In genomic region chr10:847868-848267, GRCh38 we compare ENCODE assay signal across 1 cellular context.
TF ChIP-seq lines count a peak whose summit lies in the region.

No MANE protein-coding gene starts in this region.

TF ChIP-seq in HCT116, 20 proteins besides CTCF, POLR2A, EP300 and RAD21 (continued from another document):
- no peak for TF ChIP-seq REST (IDR thresholded peaks at IDR 0.05; ENCODE audit: low read depth)
- TF ChIP-seq, protein P1, sequence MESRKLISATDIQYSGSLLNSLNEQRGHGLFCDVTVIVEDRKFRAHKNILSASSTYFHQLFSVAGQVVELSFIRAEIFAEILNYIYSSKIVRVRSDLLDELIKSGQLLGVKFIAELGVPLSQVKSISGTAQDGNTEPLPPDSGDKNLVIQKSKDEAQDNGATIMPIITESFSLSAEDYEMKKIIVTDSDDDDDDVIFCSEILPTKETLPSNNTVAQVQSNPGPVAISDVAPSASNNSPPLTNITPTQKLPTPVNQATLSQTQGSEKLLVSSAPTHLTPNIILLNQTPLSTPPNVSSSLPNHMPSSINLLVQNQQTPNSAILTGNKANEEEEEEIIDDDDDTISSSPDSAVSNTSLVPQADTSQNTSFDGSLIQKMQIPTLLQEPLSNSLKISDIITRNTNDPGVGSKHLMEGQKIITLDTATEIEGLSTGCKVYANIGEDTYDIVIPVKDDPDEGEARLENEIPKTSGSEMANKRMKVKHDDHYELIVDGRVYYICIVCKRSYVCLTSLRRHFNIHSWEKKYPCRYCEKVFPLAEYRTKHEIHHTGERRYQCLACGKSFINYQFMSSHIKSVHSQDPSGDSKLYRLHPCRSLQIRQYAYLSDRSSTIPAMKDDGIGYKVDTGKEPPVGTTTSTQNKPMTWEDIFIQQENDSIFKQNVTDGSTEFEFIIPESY (IDR thresholded peaks at IDR 0.05; ENCODE audit: extremely low read depth, insufficient replicate concordance, low read length), result no peak
- TF ChIP-seq, protein P2, sequence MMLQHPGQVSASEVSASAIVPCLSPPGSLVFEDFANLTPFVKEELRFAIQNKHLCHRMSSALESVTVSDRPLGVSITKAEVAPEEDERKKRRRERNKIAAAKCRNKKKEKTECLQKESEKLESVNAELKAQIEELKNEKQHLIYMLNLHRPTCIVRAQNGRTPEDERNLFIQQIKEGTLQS (IDR thresholded peaks at IDR 0.05), result no peak
- no peak for TF ChIP-seq CEBPB (IDR thresholded peaks at IDR 0.05; ENCODE audit: low read depth)
- no peak for TF ChIP-seq EZH2phosphoT487 (IDR thresholded peaks at IDR 0.05; ENCODE audit: borderline replicate concordance)
- TF ChIP-seq, protein P3, sequence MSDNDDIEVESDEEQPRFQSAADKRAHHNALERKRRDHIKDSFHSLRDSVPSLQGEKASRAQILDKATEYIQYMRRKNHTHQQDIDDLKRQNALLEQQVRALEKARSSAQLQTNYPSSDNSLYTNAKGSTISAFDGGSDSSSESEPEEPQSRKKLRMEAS (IDR thresholded peaks at IDR 0.05), result no peak
- no peak for TF ChIP-seq ZFX (IDR thresholded peaks at IDR 0.05)
- no peak for TF ChIP-seq SRF (IDR thresholded peaks at IDR 0.05; ENCODE audit: low read depth)
- no peak for TF ChIP-seq YY1 (IDR thresholded peaks at IDR 0.05; ENCODE audit: extremely low read depth, insufficient replicate concordance, low read depth, low read length)
- no peak for TF ChIP-seq ZNF274 (IDR thresholded peaks at IDR 0.05; ENCODE audit: low read depth, low read length)
